ENCODE assay signal across 1 cellular context in the genomic region with DNA sequence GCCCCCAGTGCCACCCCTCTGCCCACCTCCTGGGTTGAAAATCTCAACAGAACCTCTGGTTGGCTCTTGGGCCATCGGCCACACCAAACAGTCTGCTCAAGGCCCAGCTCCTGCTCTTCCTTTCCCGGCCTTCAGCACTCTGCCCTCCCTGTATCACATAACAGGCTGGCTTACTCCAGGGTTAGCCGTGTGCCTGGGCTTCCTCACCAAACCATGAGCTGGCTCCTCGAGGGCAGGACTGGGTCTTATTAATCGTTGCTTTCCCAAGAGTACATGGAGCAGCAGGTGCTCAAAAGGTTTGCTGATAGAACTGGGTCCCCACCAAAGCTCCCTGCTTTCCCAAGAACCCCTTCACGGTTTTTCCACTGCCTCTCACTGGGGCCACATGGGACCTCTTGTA.
A peak's percentile ranks its signal among the peaks of the same experiment; 100 is the strongest.
TF ChIP-seq lines count a peak whose summit lies in the region.

No MANE protein-coding gene starts in this region.

TF ChIP-seq in K562, 482 proteins besides CTCF, POLR2A, EP300 and RAD21:
- 0 out of 2 replicates have a peak, but pooled peaks have one; percentile 2 for TF ChIP-seq ZFX (CRISPR knock-in tag; IDR thresholded peaks at IDR 0.05)
- TF ChIP-seq RBM17 (IDR thresholded peaks at IDR 0.05; ENCODE audit: borderline replicate concordance, low read depth, low read length): no peak
